1 cellular context compared by ENCODE assay signal in genomic region chr3:160778480-160778879, GRCh38.
TF ChIP-seq lines count a peak whose summit lies in the region.

No MANE protein-coding gene starts in this region.

TF ChIP-seq in HEK293, 187 proteins besides CTCF, POLR2A, EP300 and RAD21 (continued from another document):
- TF ChIP-seq ZNF580 (tag by site-specific recombination; IDR thresholded peaks at IDR 0.05) (no peak), ZNF26 (tag by site-specific recombination; IDR thresholded peaks at IDR 0.05) (no peak), ZNF114 (tag by site-specific recombination; IDR thresholded peaks at IDR 0.05) (no peak), ZNF560 (tag by site-specific recombination; IDR thresholded peaks at IDR 0.05; ENCODE audit: borderline replicate concordance) (no peak)
- TF ChIP-seq, protein P1, sequence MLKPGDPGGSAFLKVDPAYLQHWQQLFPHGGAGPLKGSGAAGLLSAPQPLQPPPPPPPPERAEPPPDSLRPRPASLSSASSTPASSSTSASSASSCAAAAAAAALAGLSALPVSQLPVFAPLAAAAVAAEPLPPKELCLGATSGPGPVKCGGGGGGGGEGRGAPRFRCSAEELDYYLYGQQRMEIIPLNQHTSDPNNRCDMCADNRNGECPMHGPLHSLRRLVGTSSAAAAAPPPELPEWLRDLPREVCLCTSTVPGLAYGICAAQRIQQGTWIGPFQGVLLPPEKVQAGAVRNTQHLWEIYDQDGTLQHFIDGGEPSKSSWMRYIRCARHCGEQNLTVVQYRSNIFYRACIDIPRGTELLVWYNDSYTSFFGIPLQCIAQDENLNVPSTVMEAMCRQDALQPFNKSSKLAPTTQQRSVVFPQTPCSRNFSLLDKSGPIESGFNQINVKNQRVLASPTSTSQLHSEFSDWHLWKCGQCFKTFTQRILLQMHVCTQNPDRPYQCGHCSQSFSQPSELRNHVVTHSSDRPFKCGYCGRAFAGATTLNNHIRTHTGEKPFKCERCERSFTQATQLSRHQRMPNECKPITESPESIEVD (tag by site-specific recombination; IDR thresholded peaks at IDR 0.05) = 0 out of 2 replicates have a peak, but pooled peaks have one; percentile 17
